1 cellular context compared by ENCODE assay signal in the genomic region with DNA sequence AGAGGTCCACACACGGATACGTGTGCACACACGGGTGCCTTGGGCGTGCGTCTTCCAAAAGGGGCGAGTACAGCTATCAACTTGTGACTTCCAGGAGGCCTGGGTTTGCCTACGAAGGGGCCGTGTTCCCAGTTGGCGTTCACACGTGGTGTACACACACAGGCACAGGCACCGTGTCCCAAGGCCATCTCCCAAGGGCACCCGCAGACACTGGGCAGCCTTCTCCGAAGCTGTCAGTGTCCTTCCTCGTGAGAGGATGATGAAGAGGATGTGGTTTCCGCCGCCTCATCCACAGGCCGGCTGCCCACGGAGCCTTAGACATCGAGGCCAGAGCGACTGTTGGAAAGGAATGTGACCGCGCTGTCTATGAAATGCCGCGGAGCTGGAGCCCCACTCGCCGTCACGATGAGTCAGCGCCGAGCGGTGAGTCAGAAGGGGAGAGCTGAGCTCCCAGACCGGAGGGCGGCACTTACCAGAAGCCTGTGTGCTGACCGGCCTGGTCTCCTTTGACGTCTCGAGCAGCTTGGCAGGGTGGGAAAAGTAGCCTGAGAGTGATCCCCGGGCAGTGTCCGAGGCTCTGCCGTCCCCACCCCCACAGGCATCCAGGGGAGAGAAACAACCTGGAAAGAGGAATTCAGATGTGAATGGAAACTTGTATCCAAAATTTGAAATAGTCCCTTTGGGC.
TF ChIP-seq lines count a peak whose summit lies in the region.

No MANE protein-coding gene starts in this region.

TF ChIP-seq in K562, 482 proteins besides CTCF, POLR2A, EP300 and RAD21 (continued from another document):
- TF ChIP-seq, protein P1, sequence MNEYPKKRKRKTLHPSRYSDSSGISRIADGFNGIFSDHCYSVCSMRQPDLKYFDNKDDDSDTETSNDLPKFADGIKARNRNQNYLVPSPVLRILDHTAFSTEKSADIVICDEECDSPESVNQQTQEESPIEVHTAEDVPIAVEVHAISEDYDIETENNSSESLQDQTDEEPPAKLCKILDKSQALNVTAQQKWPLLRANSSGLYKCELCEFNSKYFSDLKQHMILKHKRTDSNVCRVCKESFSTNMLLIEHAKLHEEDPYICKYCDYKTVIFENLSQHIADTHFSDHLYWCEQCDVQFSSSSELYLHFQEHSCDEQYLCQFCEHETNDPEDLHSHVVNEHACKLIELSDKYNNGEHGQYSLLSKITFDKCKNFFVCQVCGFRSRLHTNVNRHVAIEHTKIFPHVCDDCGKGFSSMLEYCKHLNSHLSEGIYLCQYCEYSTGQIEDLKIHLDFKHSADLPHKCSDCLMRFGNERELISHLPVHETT (CRISPR knock-in tag; conservative IDR thresholded peaks at IDR 0.05 in 1 of 2, IDR thresholded peaks at IDR 0.05 in 1 of 2): peak in 1 of 2 experiments; percentile 82; a peak in 2 of 4 replicates
- TF ChIP-seq ZNF165 (CRISPR knock-in tag; IDR thresholded peaks at IDR 0.05; ENCODE audit: borderline replicate concordance) (peak; percentile 11; the same call in 1 of the 2 replicates), ZNF253 (CRISPR knock-in tag; conservative IDR thresholded peaks at IDR 0.05) (no peak), TARDBP (IDR thresholded peaks at IDR 0.05) (peak; percentile 77; the same call in 1 of the 2 replicates), TFAM (CRISPR knock-in tag; conservative IDR thresholded peaks at IDR 0.05) (no peak), TEAD4 (IDR thresholded peaks at IDR 0.05; ENCODE audit: low read length) (peak; percentile 59), TEAD4 (CRISPR knock-in tag; IDR thresholded peaks at IDR 0.05; ENCODE audit: borderline replicate concordance) (no peak), ATF1 (CRISPR knock-in tag; IDR thresholded peaks at IDR 0.05) (no peak), ATF1 (tag; IDR thresholded peaks at IDR 0.05) (peak; percentile 86), TEAD1 (CRISPR knock-in tag; IDR thresholded peaks at IDR 0.05) (peak in 1 of 2 experiments; percentile 76; a peak in 2 of 4 replicates), FOSL1 (tag; conservative IDR thresholded peaks at IDR 0.05) (peak; percentile 98), BCOR (IDR thresholded peaks at IDR 0.05) (no peak), LARP7 (IDR thresholded peaks at IDR 0.05) (no peak), GABPB1 (CRISPR knock-in tag; IDR thresholded peaks at IDR 0.05) (0 out of 2 replicates have a peak, but pooled peaks have one; percentile 43), MAFF (IDR thresholded peaks at IDR 0.05; ENCODE audit: low read length) (peak; percentile 24; the same call in 1 of the 2 replicates), L3MBTL2 (IDR thresholded peaks at IDR 0.05) (peak; percentile 97), ZNF561 (CRISPR knock-in tag; conservative IDR thresholded peaks at IDR 0.05) (no peak)
- TF ChIP-seq, protein P2, sequence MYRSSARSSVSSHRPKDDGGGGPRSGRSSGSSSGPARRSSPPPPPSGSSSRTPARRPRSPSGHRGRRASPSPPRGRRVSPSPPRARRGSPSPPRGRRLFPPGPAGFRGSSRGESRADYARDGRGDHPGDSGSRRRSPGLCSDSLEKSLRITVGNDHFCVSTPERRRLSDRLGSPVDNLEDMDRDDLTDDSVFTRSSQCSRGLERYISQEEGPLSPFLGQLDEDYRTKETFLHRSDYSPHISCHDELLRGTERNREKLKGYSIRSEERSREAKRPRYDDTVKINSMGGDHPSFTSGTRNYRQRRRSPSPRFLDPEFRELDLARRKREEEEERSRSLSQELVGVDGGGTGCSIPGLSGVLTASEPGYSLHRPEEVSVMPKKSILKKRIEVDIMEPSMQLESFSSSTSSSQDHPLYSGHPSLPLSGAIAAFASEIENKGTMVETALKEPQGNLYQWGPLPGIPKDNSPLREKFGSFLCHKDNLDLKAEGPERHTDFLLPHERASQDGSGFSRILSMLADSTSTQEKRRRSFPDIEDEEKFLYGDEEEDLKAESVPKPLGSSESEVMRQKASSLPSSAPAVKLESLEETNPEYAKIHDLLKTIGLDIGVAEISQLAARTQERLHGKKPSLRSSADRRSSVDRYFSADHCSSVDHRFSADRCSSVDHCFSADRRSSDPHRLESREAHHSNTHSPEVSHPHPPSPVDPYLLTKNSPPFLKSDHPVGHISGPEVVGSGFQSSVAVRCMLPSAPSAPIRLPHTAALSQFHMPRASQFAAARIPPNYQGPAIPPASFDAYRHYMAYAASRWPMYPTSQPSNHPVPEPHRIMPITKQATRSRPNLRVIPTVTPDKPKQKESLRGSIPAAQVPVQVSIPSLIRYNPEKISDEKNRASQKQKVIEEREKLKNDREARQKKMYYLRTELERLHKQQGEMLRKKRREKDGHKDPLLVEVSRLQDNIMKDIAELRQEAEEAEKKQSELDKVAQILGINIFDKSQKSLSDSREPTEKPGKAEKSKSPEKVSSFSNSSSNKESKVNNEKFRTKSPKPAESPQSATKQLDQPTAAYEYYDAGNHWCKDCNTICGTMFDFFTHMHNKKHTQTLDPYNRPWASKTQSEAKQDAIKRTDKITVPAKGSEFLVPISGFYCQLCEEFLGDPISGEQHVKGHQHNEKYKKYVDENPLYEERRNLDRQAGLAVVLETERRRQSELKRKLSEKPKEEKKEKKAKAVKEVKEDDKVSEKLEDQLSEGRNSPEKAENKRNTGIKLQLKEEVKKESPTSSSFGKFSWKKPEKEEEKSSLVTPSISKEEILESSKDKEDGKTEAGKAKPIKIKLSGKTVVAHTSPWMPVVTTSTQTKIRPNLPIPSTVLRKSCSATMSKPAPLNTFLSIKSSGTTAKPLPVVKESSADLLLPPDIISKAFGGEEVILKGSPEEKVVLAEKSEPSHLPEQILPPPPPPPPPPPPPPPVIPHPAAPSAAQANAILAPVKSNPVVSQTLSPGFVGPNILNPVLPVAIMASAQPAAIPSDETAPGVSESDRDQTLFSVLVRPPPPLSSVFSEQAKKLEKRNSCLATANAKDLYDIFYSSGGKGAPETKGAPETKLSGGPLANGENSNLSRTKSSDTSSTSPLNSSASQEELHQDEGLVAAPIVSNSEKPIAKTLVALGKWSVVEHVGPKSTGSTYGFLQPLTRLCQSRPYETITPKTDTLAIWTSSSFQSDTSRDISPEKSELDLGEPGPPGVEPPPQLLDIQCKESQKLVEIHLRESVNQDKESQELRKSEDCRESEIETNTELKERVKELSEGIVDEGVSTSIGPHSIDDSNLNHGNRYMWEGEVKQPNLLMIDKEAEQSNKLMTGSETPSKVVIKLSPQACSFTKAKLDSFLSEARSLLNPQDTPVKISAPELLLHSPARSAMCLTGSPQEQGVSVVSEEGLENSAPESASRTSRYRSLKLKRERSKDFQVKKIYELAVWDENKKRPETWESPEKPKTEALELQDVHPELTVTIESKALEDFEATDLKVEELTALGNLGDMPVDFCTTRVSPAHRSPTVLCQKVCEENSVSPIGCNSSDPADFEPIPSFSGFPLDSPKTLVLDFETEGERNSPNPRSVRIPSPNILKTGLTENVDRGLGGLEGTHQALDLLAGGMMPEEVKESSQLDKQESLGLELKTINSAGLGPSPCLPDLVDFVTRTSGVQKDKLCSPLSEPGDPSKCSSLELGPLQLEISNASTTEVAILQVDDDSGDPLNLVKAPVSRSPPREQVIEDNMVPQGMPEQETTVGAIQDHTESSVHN (IDR thresholded peaks at IDR 0.05; ENCODE audit: borderline replicate concordance in 1 of 2, low read depth in 1 of 2): peak in 1 of 2 experiments; percentile 62; a peak in 1 of 4 replicates
- TF ChIP-seq, protein P3, sequence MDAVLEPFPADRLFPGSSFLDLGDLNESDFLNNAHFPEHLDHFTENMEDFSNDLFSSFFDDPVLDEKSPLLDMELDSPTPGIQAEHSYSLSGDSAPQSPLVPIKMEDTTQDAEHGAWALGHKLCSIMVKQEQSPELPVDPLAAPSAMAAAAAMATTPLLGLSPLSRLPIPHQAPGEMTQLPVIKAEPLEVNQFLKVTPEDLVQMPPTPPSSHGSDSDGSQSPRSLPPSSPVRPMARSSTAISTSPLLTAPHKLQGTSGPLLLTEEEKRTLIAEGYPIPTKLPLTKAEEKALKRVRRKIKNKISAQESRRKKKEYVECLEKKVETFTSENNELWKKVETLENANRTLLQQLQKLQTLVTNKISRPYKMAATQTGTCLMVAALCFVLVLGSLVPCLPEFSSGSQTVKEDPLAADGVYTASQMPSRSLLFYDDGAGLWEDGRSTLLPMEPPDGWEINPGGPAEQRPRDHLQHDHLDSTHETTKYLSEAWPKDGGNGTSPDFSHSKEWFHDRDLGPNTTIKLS (IDR thresholded peaks at IDR 0.05; ENCODE audit: borderline replicate concordance, low read depth): peak; percentile 39; the same call in 1 of the 2 replicates
- TF ChIP-seq, protein P4, sequence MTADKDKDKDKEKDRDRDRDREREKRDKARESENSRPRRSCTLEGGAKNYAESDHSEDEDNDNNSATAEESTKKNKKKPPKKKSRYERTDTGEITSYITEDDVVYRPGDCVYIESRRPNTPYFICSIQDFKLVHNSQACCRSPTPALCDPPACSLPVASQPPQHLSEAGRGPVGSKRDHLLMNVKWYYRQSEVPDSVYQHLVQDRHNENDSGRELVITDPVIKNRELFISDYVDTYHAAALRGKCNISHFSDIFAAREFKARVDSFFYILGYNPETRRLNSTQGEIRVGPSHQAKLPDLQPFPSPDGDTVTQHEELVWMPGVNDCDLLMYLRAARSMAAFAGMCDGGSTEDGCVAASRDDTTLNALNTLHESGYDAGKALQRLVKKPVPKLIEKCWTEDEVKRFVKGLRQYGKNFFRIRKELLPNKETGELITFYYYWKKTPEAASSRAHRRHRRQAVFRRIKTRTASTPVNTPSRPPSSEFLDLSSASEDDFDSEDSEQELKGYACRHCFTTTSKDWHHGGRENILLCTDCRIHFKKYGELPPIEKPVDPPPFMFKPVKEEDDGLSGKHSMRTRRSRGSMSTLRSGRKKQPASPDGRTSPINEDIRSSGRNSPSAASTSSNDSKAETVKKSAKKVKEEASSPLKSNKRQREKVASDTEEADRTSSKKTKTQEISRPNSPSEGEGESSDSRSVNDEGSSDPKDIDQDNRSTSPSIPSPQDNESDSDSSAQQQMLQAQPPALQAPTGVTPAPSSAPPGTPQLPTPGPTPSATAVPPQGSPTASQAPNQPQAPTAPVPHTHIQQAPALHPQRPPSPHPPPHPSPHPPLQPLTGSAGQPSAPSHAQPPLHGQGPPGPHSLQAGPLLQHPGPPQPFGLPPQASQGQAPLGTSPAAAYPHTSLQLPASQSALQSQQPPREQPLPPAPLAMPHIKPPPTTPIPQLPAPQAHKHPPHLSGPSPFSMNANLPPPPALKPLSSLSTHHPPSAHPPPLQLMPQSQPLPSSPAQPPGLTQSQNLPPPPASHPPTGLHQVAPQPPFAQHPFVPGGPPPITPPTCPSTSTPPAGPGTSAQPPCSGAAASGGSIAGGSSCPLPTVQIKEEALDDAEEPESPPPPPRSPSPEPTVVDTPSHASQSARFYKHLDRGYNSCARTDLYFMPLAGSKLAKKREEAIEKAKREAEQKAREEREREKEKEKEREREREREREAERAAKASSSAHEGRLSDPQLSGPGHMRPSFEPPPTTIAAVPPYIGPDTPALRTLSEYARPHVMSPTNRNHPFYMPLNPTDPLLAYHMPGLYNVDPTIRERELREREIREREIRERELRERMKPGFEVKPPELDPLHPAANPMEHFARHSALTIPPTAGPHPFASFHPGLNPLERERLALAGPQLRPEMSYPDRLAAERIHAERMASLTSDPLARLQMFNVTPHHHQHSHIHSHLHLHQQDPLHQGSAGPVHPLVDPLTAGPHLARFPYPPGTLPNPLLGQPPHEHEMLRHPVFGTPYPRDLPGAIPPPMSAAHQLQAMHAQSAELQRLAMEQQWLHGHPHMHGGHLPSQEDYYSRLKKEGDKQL (CRISPR knock-in tag; IDR thresholded peaks at IDR 0.05; ENCODE audit: borderline replicate concordance): no peak
